11 cellular contexts compared by ENCODE assay signal in genomic region chr2:43057026-43057741, GRCh38.
A peak's percentile ranks its signal among the peaks of the same experiment; 100 is the strongest.
DNase-seq lines count a peak whose midpoint lies in the region; ATAC-seq and TF ChIP-seq lines count a peak whose summit lies in the region.
"Had no signal": no experiment of that assay in that cellular context is flagged by ENCODE, and none has a peak within 500 bp of the region (broad histone marks: within the 10 kb centered on the region; RNA-seq: fewer than 3 reads in every experiment).

No MANE protein-coding gene starts in this region.

- peaks cover 22% of the 10 kb centered on the region for H3K4me1 ChIP-seq in mesenchymal stem cell (ENCODE audit: control insufficient read depth, insufficient read depth, low read depth, low read length)

- peak overlapping the region; percentile 91 to 96 for H2BK12ac ChIP-seq in mesenchymal stem cell (ENCODE audit: low read length in 2 of 2)

- no peak overlapping the region for H3K27ac Mint-ChIP-seq in HFFc6
- no peak overlapping the region for H3K27ac Mint-ChIP-seq in activated naive CD4-positive, alpha-beta T cell treated with anti-CD3 and anti-CD28 coated beads for 36 hours
- H3K27ac Mint-ChIP-seq in activated CD8-positive, alpha-beta memory T cell treated with anti-CD3 and anti-CD28 coated beads, Interleukin-2, amount 10 ng/mL, durations not matched to agents 7 days and 5 days: no peak overlapping the region
- H3K27ac Mint-ChIP-seq: activated B cell treated with CpG ODN at 0.5 μM for 24 hours; activated T-helper 2 cell treated with anti-CD3 and anti-CD28 coated beads, Interferon-gamma antibody, Interleukin-2, Interleukin-4, amounts not matched to agents 10 μg/mL and 5 μg/mL and 100 μg/mL, durations not matched to agents 14 hours and 24 hours and 36 hours had no signal

- H3K27me3 ChIP-seq in mesenchymal stem cell (ENCODE audit: control insufficient read depth in 1 of 2, insufficient read depth in 1 of 2, low read length in 2 of 2): peaks cover 0 to 15% of the 10 kb centered on the region in 2 experiments
- H3K27me3 ChIP-seq: Peyer's patch had no signal

- H3K23ac ChIP-seq in mesenchymal stem cell (ENCODE audit: low read length in 2 of 2): no peak overlapping the region

- ATAC-seq in Right ventricle myocardium inferior: peak; percentile 51
- no peak for ATAC-seq in GM21786 (IDR thresholded peaks at IDR 0.05; ENCODE audit: unreplicated experiment)
- ATAC-seq in activated CD8-positive, alpha-beta memory T cell treated with anti-CD3 and anti-CD28 coated beads, Interleukin-2, amount 10 ng/mL, durations not matched to agents 7 days and 5 days: no peak

- no peak overlapping the region for H3K9ac ChIP-seq in mesenchymal stem cell (ENCODE audit: low read length)

- H3K79me1 ChIP-seq in mesenchymal stem cell (replicated peaks; ENCODE audit: low read length, poor library complexity, severe bottlenecking): no peaks in the 10 kb centered on the region

- H3K4ac ChIP-seq in mesenchymal stem cell (ENCODE audit: low read depth in 1 of 2, low read length in 2 of 2): peak overlapping the region; percentile 20 to 54

- intact Hi-C loops in Right ventricle myocardium inferior (cut with DNase I) (no loop called here), cardiac septum (cut with DNase I) (no loop called here)
- intact Hi-C loops in activated naive CD4-positive, alpha-beta T cell treated with anti-CD3 and anti-CD28 coated beads for 36 hours (cut with micrococcal nuclease): no loop called here

- H2BK15ac ChIP-seq in mesenchymal stem cell (ENCODE audit: low read depth, poor library complexity, severe bottlenecking): peak overlapping the region; percentile 34

- peaks cover 1% of the 10 kb centered on the region; the same call in 1 of the 2 replicates for H3K27me3 Mint-ChIP-seq in HFFc6 (ENCODE audit: insufficient read depth)
- no peaks in the 10 kb centered on the region for H3K27me3 Mint-ChIP-seq in activated naive CD4-positive, alpha-beta T cell treated with anti-CD3 and anti-CD28 coated beads for 36 hours (ENCODE audit: low read depth)
- peaks cover 46% of the 10 kb centered on the region for H3K27me3 Mint-ChIP-seq in activated CD8-positive, alpha-beta memory T cell treated with anti-CD3 and anti-CD28 coated beads, Interleukin-2, amount 10 ng/mL, durations not matched to agents 7 days and 5 days

- peaks cover 26% of the 10 kb centered on the region for H3K4me1 Mint-ChIP-seq in HFFc6 (ENCODE audit: low read depth)
- peaks cover 28% of the 10 kb centered on the region for H3K4me1 Mint-ChIP-seq in activated naive CD4-positive, alpha-beta T cell treated with anti-CD3 and anti-CD28 coated beads for 36 hours (ENCODE audit: low read depth)
- peaks cover 28% of the 10 kb centered on the region for H3K4me1 Mint-ChIP-seq in activated CD8-positive, alpha-beta memory T cell treated with anti-CD3 and anti-CD28 coated beads, Interleukin-2, amount 10 ng/mL, durations not matched to agents 7 days and 5 days

- peak overlapping the region; percentile 17 for H2AK5ac ChIP-seq in mesenchymal stem cell (ENCODE audit: low read length, severe bottlenecking)

- no peak overlapping the region for H2AFZ ChIP-seq in mesenchymal stem cell (ENCODE audit: low read depth, low read length)

- WGBS in mesenchymal stem cell: 89% methylated on average over 16 of the region's 16 CpGs

- H3K9me3 ChIP-seq in mesenchymal stem cell (ENCODE audit: control insufficient read depth, low read length): peaks cover 11% of the 10 kb centered on the region
- H3K9me3 ChIP-seq: Peyer's patch had no signal

- no peak overlapping the region for H2BK120ac ChIP-seq in mesenchymal stem cell (ENCODE audit: low read depth, low read length)

- peak overlapping the region; percentile 60 for H4K91ac ChIP-seq in mesenchymal stem cell (ENCODE audit: low read length)

- TF ChIP-seq CTCF in HFFc6 (IDR thresholded peaks at IDR 0.05): no peak

- peak overlapping the region; percentile 23 to 74 for H3K18ac ChIP-seq in mesenchymal stem cell (ENCODE audit: low read depth in 1 of 2, low read length in 2 of 2)

- H3K4me3 Mint-ChIP-seq in HFFc6: no peak overlapping the region
- no peak overlapping the region for H3K4me3 Mint-ChIP-seq in activated naive CD4-positive, alpha-beta T cell treated with anti-CD3 and anti-CD28 coated beads for 36 hours
- no peak overlapping the region for H3K4me3 Mint-ChIP-seq in activated CD8-positive, alpha-beta memory T cell treated with anti-CD3 and anti-CD28 coated beads, Interleukin-2, amount 10 ng/mL, durations not matched to agents 7 days and 5 days
- H3K4me3 Mint-ChIP-seq: activated B cell treated with CpG ODN at 0.5 μM for 24 hours had no signal

- peak overlapping the region; percentile 63 for H2BK5ac ChIP-seq in mesenchymal stem cell (ENCODE audit: low read depth, low read length, poor library complexity, severe bottlenecking)

- peak overlapping the region; percentile 35 for H4K8ac ChIP-seq in mesenchymal stem cell (ENCODE audit: low read length)

- no peak overlapping the region for H3K4me2 ChIP-seq in mesenchymal stem cell (ENCODE audit: low read length, poor library complexity, severe bottlenecking)

- CTCF ChIA-PET in activated naive CD4-positive, alpha-beta T cell treated with anti-CD3 and anti-CD28 coated beads for 36 hours (lab: Charles Lee): no interaction called here
- CTCF ChIA-PET in activated CD8-positive, alpha-beta memory T cell treated with anti-CD3 and anti-CD28 coated beads, Interleukin-2, amount 10 ng/mL, durations not matched to agents 7 days and 5 days (lab: Charles Lee): no interaction called here

- H3K36me3 ChIP-seq in mesenchymal stem cell (ENCODE audit: control insufficient read depth in 1 of 2, insufficient read depth in 2 of 2, low read depth in 1 of 2, low read length in 2 of 2): no peaks in the 10 kb centered on the region
- H3K36me3 ChIP-seq: Peyer's patch had no signal

- H3K9me3 Mint-ChIP-seq in HFFc6: peaks cover 5% of the 10 kb centered on the region
- H3K9me3 Mint-ChIP-seq in activated naive CD4-positive, alpha-beta T cell treated with anti-CD3 and anti-CD28 coated beads for 36 hours: peaks cover 3% of the 10 kb centered on the region
- peaks cover 3% of the 10 kb centered on the region for H3K9me3 Mint-ChIP-seq in activated CD8-positive, alpha-beta memory T cell treated with anti-CD3 and anti-CD28 coated beads, Interleukin-2, amount 10 ng/mL, durations not matched to agents 7 days and 5 days (ENCODE audit: low read depth)

- H3K27ac ChIP-seq in mesenchymal stem cell (ENCODE audit: low read length, poor library complexity, severe bottlenecking): no peak overlapping the region
- H3K27ac ChIP-seq: Peyer's patch had no signal

- peaks cover 10% of the 10 kb centered on the region for H3K36me3 Mint-ChIP-seq in HFFc6 (ENCODE audit: low read depth)
- H3K36me3 Mint-ChIP-seq in activated naive CD4-positive, alpha-beta T cell treated with anti-CD3 and anti-CD28 coated beads for 36 hours (ENCODE audit: low read depth): no peaks in the 10 kb centered on the region
- H3K36me3 Mint-ChIP-seq in activated CD8-positive, alpha-beta memory T cell treated with anti-CD3 and anti-CD28 coated beads, Interleukin-2, amount 10 ng/mL, durations not matched to agents 7 days and 5 days: peaks cover 4% of the 10 kb centered on the region

- DNase-seq in Right ventricle myocardium inferior (ENCODE audit: missing footprints) (peak; percentile 78), cardiac septum (ENCODE audit: low spot score) (no peak), astrocyte of the hippocampus (ENCODE audit: low read depth, low spot score) (peak; percentile 75), mesenchymal stem cell (no peak), HFFc6 (no peak)
- DNase-seq in activated naive CD4-positive, alpha-beta T cell treated with anti-CD3 and anti-CD28 coated beads for 36 hours: no peak
- DNase-seq in activated CD8-positive, alpha-beta memory T cell treated with anti-CD3 and anti-CD28 coated beads, Interleukin-2, amount 10 ng/mL, durations not matched to agents 7 days and 5 days: no peak
- DNase-seq: activated B cell treated with CpG ODN at 0.5 μM for 24 hours had no signal

- H3K14ac ChIP-seq in mesenchymal stem cell (ENCODE audit: low read length in 2 of 2): peak overlapping the region in 1 of 2 experiments; percentile 85

- H3K4me3 ChIP-seq in mesenchymal stem cell (ENCODE audit: insufficient read depth in 1 of 2, low read depth in 1 of 2, low read length in 2 of 2): no peak overlapping the region
- H3K4me3 ChIP-seq: Peyer's patch had no signal

Comparison
In these comparisons a context has a peak if more than half of its experiments do, and no peak if none do; other contexts are left out.
1. DNase-seq: peak in Right ventricle myocardium inferior (single experiment) and astrocyte of the hippocampus (single experiment); none in cardiac septum (single experiment), mesenchymal stem cell (single experiment), HFFc6 (single experiment), activated naive CD4-positive, alpha-beta T cell treated with anti-CD3 and anti-CD28 coated beads for 36 hours (single experiment) and activated CD8-positive, alpha-beta memory T cell treated with anti-CD3 and anti-CD28 coated beads, Interleukin-2, amount 10 ng/mL, durations not matched to agents 7 days and 5 days (single experiment).